ENCODE assay signal across 11 cellular contexts in the genomic region with DNA sequence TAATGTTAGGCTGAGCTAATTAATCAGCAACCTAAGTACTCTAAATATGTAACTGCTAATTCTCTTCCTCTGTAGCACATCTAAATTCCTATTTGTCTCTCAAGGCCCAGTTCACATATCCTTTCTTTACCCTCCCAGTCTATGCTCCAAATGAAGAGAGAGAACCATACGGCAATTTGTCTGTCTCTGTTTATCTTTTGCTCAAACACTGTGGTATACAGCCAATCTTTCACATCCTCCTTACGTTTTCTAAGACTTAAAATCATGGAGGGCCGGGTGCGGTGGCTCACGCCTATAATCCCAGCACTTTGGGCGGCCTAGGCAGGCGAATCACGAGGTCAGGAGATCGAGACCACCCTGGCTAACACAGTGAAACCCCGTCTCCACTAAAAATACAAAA.
"Had no signal": no experiment of that assay in that cellular context is flagged by ENCODE, and none has a peak within 500 bp of the region (broad histone marks: within the 10 kb centered on the region; RNA-seq: fewer than 3 reads in every experiment).

No MANE protein-coding gene starts in this region.

- H3K9me3 ChIP-seq: HAP-1 had no signal

- H3K27ac ChIP-seq: GM23248 had no signal

- H3K9me3 Mint-ChIP-seq: GM23338, H9, HFFc6 had no signal

- H3K4me2 ChIP-seq: GM23338 had no signal

- ATAC-seq: GM23338, HCT116 had no signal

- DNase-seq: GM23248, GOT3, H7, H9, HCEC 1CT, HFFc6 had no signal

- H3K9ac ChIP-seq: GM23248 had no signal

- H3K4me3 Mint-ChIP-seq: GM23338, H9, HFFc6 had no signal

- H3K4me3 ChIP-seq: GM23248, GM23338, HAP-1 had no signal

- FAIRE-seq: H1, H54 had no signal

- H3K27ac Mint-ChIP-seq: GM23338, HFFc6 had no signal

- H2AFZ ChIP-seq: GM23248, GM23338 had no signal
